1 cellular context compared by ENCODE assay signal in the genomic region with DNA sequence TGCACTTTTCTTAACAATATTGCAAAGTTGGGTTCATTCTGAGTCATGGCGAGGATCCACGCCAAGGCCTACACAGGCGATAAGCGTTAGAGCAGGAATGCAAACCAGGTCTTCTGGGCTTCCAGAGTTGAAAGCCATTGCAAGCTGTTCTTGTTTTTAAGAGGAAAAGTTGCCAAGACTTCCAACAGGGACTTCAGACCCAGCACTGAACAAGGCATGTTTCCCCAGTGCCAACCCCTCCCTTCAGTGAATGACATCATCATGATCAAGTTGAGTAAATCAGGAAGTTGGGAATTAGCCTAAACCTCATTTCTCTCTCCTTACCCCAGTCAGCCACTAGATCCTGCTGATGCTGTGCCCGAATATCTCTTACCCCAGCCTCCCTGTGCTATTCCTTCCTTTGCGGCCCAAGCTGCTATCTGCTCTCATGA.
TF ChIP-seq lines count a peak whose summit lies in the region.

No MANE protein-coding gene starts in this region.

TF ChIP-seq in SK-N-SH, 30 proteins besides CTCF, POLR2A, EP300 and RAD21 (continued from another document):
- no peak for TF ChIP-seq ELF1 (IDR thresholded peaks at IDR 0.05)
